In genomic region chr10:33277135-33277536, GRCh38 we compare ENCODE assay signal across 11 cellular contexts. TPM values are rescaled to one million over a fixed set of nuclear protein-coding genes. Genes with fewer than 3 reads are reported as not detected.
A peak's percentile ranks its signal among the peaks of the same experiment; 100 is the strongest.
DNase-seq lines count a peak whose midpoint lies in the region; ATAC-seq and TF ChIP-seq lines count a peak whose summit lies in the region.
"Had no signal": no experiment of that assay in that cellular context is flagged by ENCODE, and none has a peak within 500 bp of the region (broad histone marks: within the 10 kb centered on the region; RNA-seq: fewer than 3 reads in every experiment).

No MANE protein-coding gene starts in this region.

- no peak for TF ChIP-seq EP300 in gastroesophageal sphincter (IDR thresholded peaks at IDR 0.05)

- H2AK5ac ChIP-seq in trophoblast cell (ENCODE audit: low read length) = peak overlapping the region; percentile 88

- TF ChIP-seq CTCF in gastroesophageal sphincter (IDR thresholded peaks at IDR 0.05) = no peak

- peak overlapping the region; percentile 85 for H2BK12ac ChIP-seq in trophoblast cell (ENCODE audit: low read length)

- H3K4ac ChIP-seq in trophoblast cell (ENCODE audit: low read depth, low read length) = peak overlapping the region; percentile 73

- H3K36me3 ChIP-seq in gastroesophageal sphincter (no peaks in the 10 kb centered on the region), trophoblast cell (ENCODE audit: control insufficient read depth in 1 of 2, insufficient read depth in 2 of 2, low read length in 2 of 2) (peaks cover 2 to 9% of the 10 kb centered on the region in 2 experiments)

- peak overlapping the region; percentile 56 for H2BK5ac ChIP-seq in trophoblast cell (ENCODE audit: low read depth, low read length, poor library complexity)

- peak overlapping the region; percentile 56 for H3K14ac ChIP-seq in trophoblast cell (ENCODE audit: low read length)

- H3K4me3 ChIP-seq in gastroesophageal sphincter (no peak overlapping the region), trophoblast cell (ENCODE audit: low read depth, low read length) (no peak overlapping the region)

- H3K9me3 ChIP-seq in gastroesophageal sphincter (no peaks in the 10 kb centered on the region), trophoblast cell (ENCODE audit: insufficient read depth, low read depth, low read length) (no peaks in the 10 kb centered on the region)

- H3K23ac ChIP-seq in trophoblast cell (ENCODE audit: low read length) = no peak overlapping the region

- peak overlapping the region; percentile 61 for H2AFZ ChIP-seq in trophoblast cell (ENCODE audit: insufficient read depth, low read length, poor library complexity)

- peak overlapping the region; percentile 38 for H2BK120ac ChIP-seq in trophoblast cell (ENCODE audit: insufficient read depth, low read length, poor library complexity)

- H3K18ac ChIP-seq in trophoblast cell (ENCODE audit: low read length) = peak overlapping the region; percentile 83

- peak overlapping the region; percentile 58 for H4K8ac ChIP-seq in trophoblast cell (ENCODE audit: low read depth, low read length)

- no peak overlapping the region for H3K9ac ChIP-seq in trophoblast cell (ENCODE audit: low read length)

- H3K4me2 ChIP-seq in trophoblast cell (ENCODE audit: low read length) = no peak overlapping the region

- H4K12ac ChIP-seq in trophoblast cell (ENCODE audit: low read depth, low read length) = peak overlapping the region; percentile 74

- WGBS in gastroesophageal sphincter (ENCODE audit: low coverage in 1 of 2), 2 donors = 0 to 14% methylated on average over 2 of the region's 6 CpGs
- no CpG with 5 or more reads among the region's 6 CpGs for WGBS in trophoblast cell (ENCODE audit: extremely low coverage, insufficient coverage, insufficient read length)

- peaks cover 2% of the 10 kb centered on the region for H3K79me1 ChIP-seq in trophoblast cell (ENCODE audit: low read length)

- H3K27me3 ChIP-seq in gastroesophageal sphincter = no peaks in the 10 kb centered on the region
- peaks cover 2% of the 10 kb centered on the region for H3K27me3 ChIP-seq in trophoblast cell (ENCODE audit: insufficient read depth, low read length)

- TF ChIP-seq POLR2A in gastroesophageal sphincter (IDR thresholded peaks at IDR 0.05) = no peak

- peak overlapping the region; percentile 21 for H4K91ac ChIP-seq in trophoblast cell (ENCODE audit: low read depth, low read length)

- H3K4me1 ChIP-seq in gastroesophageal sphincter (peaks cover 23 to 75% (median 24%) of the 10 kb centered on the region in 3 donors), trophoblast cell (ENCODE audit: control insufficient read depth in 1 of 2, insufficient read depth in 2 of 2, low read length in 2 of 2) (peaks cover 3% of the 10 kb centered on the region in 2 experiments)

- H3K27ac ChIP-seq in gastroesophageal sphincter (peak overlapping the region in 3 of 4 donors; percentile 58 to 72 (median 60)), trophoblast cell (ENCODE audit: low read depth, low read length) (no peak overlapping the region)

- peaks cover 2% of the 10 kb centered on the region for H3K79me2 ChIP-seq in trophoblast cell (ENCODE audit: control insufficient read depth, insufficient read depth, low read length, poor library complexity)

- DNase-seq in Ammon's horn (ENCODE audit: low spot score) (peak; percentile 46), SHP77 (lab: John Stamatoyannopoulos, UW) (peak; percentile 46 to 68), trophoblast cell (peak; percentile 43 to 67), COLO829 (ENCODE audit: low spot score) (no peak), UCSD-AML1 (lab: John Stamatoyannopoulos, UW; ENCODE audit: unreplicated experiment) (no peak)
- DNase-seq: GOT3; naive thymus-derived CD4-positive, alpha-beta T cell; NCI-H1417 had no signal

- ATAC-seq in gastroesophageal sphincter (no peak), GM19452 (IDR thresholded peaks at IDR 0.05; ENCODE audit: unreplicated experiment) (no peak), HG03378 (IDR thresholded peaks at IDR 0.05; ENCODE audit: unreplicated experiment) (no peak)
- ATAC-seq: naive thymus-derived CD4-positive, alpha-beta T cell had no signal

RNA-seq across cellular contexts. Expression of gene NRP1, which starts 57.3 kb away (rescaled TPM):
- total RNA-seq in gastroesophageal sphincter = 10 to 100 TPM; 43.4 to 95.4 (median 52.7) TPM
- polyA plus RNA-seq in trophoblast cell (2013) = 79.2 and 81.6 TPM in 2 replicates
- polyA plus RNA-seq: naive thymus-derived CD4-positive, alpha-beta T cell had no signal

Comparison
In these comparisons a context has a peak if more than half of its experiments do, and no peak if none do; other contexts are left out.
1. DNase-seq: peak in Ammon's horn (single experiment), SHP77 (2 of 2) and trophoblast cell (2 of 2); none in COLO829 (single experiment) and UCSD-AML1 (single experiment).